Comparison of ENCODE assay signal across 30 cellular contexts in the genomic region with DNA sequence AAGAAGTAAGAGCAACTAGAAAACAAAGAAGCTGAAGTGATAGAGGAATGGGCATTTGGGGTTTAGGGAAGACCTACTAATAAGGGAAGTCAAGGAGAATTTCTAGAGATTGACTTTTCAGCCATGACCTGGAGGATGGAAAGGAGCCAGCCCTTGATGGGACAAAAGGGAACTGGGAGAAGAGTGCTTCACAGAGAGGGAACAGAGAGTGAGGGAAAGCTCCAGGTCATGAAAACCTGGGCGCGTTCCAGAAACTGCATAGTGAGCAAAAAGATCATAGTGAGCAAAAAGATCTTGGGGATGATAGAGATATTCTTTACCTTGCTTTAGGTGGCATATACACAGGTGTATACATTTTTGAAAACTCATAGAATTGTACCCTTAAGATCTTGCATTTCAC.
"Had no signal": no experiment of that assay in that cellular context is flagged by ENCODE, and none has a peak within 500 bp of the region (broad histone marks: within the 10 kb centered on the region; RNA-seq: fewer than 3 reads in every experiment).

No MANE protein-coding gene starts in this region.

- H3K27ac ChIP-seq: ascending aorta, cardiac muscle cell had no signal

- ATAC-seq: activated CD4-positive, alpha-beta T cell treated with anti-CD3 and anti-CD28 coated beads for 36 hours; activated CD4-positive, CD25-positive, alpha-beta regulatory T cell treated with anti-CD3 and anti-CD28 coated beads, Interleukin-2, amount 50 U/mL, for 24 hours; activated CD8-positive, alpha-beta memory T cell treated with anti-CD3 and anti-CD28 coated beads, Interleukin-2, amount 10 ng/mL, durations not matched to agents 7 days and 5 days; activated CD8-positive, alpha-beta T cell treated with anti-CD3 and anti-CD28 coated beads, Interleukin-2, amount 10 ng/mL, durations not matched to agents 7 days and 5 days; WTC11 had no signal

- H3K27me3 ChIP-seq: ascending aorta, cardiac muscle cell had no signal

- H3K4me3 ChIP-seq: ascending aorta, cardiac muscle cell had no signal

- H3K9me3 ChIP-seq: ascending aorta had no signal

- DNase-seq: activated CD4-positive, alpha-beta memory T cell treated with anti-CD3 and anti-CD28 coated beads, Interleukin-2, amount 10 ng/mL, durations not matched to agents 7 days and 5 days; activated CD4-positive, alpha-beta T cell treated with anti-CD3 and anti-CD28 coated beads for 1 hour; activated CD4-positive, alpha-beta T cell treated with anti-CD3 and anti-CD28 coated beads for 36 hours; activated CD4-positive, alpha-beta T cell treated with anti-CD3 and anti-CD28 coated beads for 48 hours; activated CD4-positive, alpha-beta T cell treated with anti-CD3 and anti-CD28 coated beads, Interleukin-2, amount 10 ng/mL, durations not matched to agents 7 days and 5 days; activated CD4-positive, alpha-beta T cell treated with anti-CD3 and anti-CD28 coated beads, Interleukin-2, amount 50 U/mL, for 48 hours; activated CD4-positive, CD25-positive, alpha-beta regulatory T cell; activated CD8-positive, alpha-beta memory T cell treated with anti-CD3 and anti-CD28 coated beads for 24 hours; activated CD8-positive, alpha-beta memory T cell treated with anti-CD3 and anti-CD28 coated beads, Interleukin-2, amount 10 ng/mL, durations not matched to agents 7 days and 5 days; activated CD8-positive, alpha-beta memory T cell treated with anti-CD3 and anti-CD28 coated beads, Interleukin-2, amount 50 U/mL, for 48 hours; activated CD8-positive, alpha-beta T cell treated with anti-CD3 and anti-CD28 coated beads, Interleukin-2, amount 10 ng/mL, durations not matched to agents 7 days and 5 days; activated effector memory CD4-positive, alpha-beta T cell treated with Interleukin-2 at 50 U/mL for 16 hours; activated gamma-delta T cell; activated naive CD4-positive, alpha-beta T cell treated with anti-CD3 and anti-CD28 coated beads, Interleukin-2, amount 10 ng/mL, durations not matched to agents 7 days and 5 days; activated naive CD4-positive, alpha-beta T cell treated with Interleukin-2 at 50 U/mL for 16 hours; activated naive CD8-positive, alpha-beta T cell treated with anti-CD3 and anti-CD28 coated beads, Interleukin-2, amount 10 ng/mL, durations not matched to agents 7 days and 5 days; activated naive CD8-positive, alpha-beta T cell treated with anti-CD3 and anti-CD28 coated beads, Interleukin-2, amount 50 U/mL, for 24 hours; activated T-cell treated with anti-CD3 and anti-CD28 coated beads, Interleukin-2, amount 50 U/mL, for 24 hours; activated T-cell treated with anti-CD3 and anti-CD28 coated beads, Interleukin-2, amount 50 U/mL, for 48 hours; amygdala; caudate nucleus; cerebellar nuclear complex; T-helper 1 cell; T-helper 2 cell; T-helper 9 cell had no signal

- H3K36me3 ChIP-seq: ascending aorta, cardiac muscle cell, WERI-Rb-1 had no signal

- H3K4me1 ChIP-seq: ascending aorta had no signal
